16 cellular contexts compared by ENCODE assay signal in the genomic region with DNA sequence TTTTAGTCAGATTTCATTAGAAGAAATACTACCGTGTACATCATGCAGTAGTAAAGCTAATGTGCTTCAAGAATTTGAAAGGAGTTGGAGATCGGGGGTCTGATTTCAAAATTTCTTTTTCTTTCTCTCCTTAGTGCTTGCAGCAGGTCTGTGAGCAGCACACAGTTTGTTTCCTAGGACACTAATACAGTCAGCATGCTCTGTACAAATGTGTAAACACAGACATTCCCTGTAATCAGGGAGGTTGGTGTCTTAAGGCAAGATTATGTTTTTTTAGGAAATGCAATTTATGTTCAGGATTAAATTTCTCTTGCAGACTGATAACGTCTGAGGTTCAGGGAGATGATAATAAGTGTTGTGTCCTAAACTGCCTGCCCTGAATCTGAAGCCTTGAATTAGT.
A peak's percentile ranks its signal among the peaks of the same experiment; 100 is the strongest.
DNase-seq lines count a peak whose midpoint lies in the region; ATAC-seq and TF ChIP-seq lines count a peak whose summit lies in the region.
"Had no signal": no experiment of that assay in that cellular context is flagged by ENCODE, and none has a peak within 500 bp of the region (broad histone marks: within the 10 kb centered on the region; RNA-seq: fewer than 3 reads in every experiment).

No MANE protein-coding gene starts in this region.

- no peaks in the 10 kb centered on the region; the same call in 2 of the 3 replicates for H3K4me1 Mint-ChIP-seq in GM23338
- H3K4me1 Mint-ChIP-seq: CD8-positive, alpha-beta memory T cell had no signal

- CTCF ChIA-PET in A673 (lab: Charles Lee): no interaction called here

- no peak for TF ChIP-seq CTCF in A673 (conservative IDR thresholded peaks at IDR 0.05; ENCODE audit: low read depth, low read length)
- TF ChIP-seq CTCF in GM23338 (conservative IDR thresholded peaks at IDR 0.05; ENCODE audit: low read depth in 2 of 2): no peak
- TF ChIP-seq CTCF in prostate gland (IDR thresholded peaks at IDR 0.05): no peak

- no peak for DNase-seq in A673 (ENCODE audit: low spot score)
- no peak for DNase-seq in GM23338 (ENCODE audit: low spot score)
- no peak for DNase-seq in SK-N-MC (ENCODE audit: low read depth, low spot score)
- peak; percentile 11 for DNase-seq in left kidney (ENCODE audit: low read depth, low spot score)
- DNase-seq in prostate gland (ENCODE audit: low spot score): no peak
- DNase-seq in GM03348 (ENCODE audit: low spot score): no peak
- no peak for DNase-seq in left cardiac atrium
- DNase-seq: AML-193; Caco-2; CD8-positive, alpha-beta memory T cell; DMS53; GF-D8; GM23248; H7 had no signal

- TF ChIP-seq POLR2A in prostate gland (IDR thresholded peaks at IDR 0.05): no peak

- no peaks in the 10 kb centered on the region for H3K79me2 ChIP-seq in GM23338 (replicated peaks; ENCODE audit: insufficient read depth)

- H3K9me2 ChIP-seq in GM23338 (ENCODE audit: insufficient read depth): no peaks in the 10 kb centered on the region

- H3K4me3 Mint-ChIP-seq in GM23338: no peak overlapping the region
- H3K4me3 Mint-ChIP-seq: CD8-positive, alpha-beta memory T cell had no signal

- H3K27me3 ChIP-seq in A673 (replicated peaks; ENCODE audit: insufficient read depth, low read depth, low read length, poor library complexity) (no peaks in the 10 kb centered on the region), GM23338 (ENCODE audit: insufficient read depth) (no peaks in the 10 kb centered on the region), prostate gland (replicated peaks; ENCODE audit: insufficient read depth) (no peaks in the 10 kb centered on the region)
- H3K27me3 ChIP-seq: BLaER1 had no signal

- BruUV-seq in A673 (replicated peaks; lab: Mats Ljungman, UMichigan): no TSS peak

- 33% methylated on average over 3 of the region's 3 CpGs for WGBS in prostate gland

- H3K4me1 ChIP-seq in A673 (ENCODE audit: insufficient read depth, low read length, poor library complexity, severe bottlenecking) (peaks cover 24% of the 10 kb centered on the region), GM23338 (ENCODE audit: insufficient read depth) (no peaks in the 10 kb centered on the region), prostate gland (replicated peaks) (no peaks in the 10 kb centered on the region)

- H4K20me1 ChIP-seq in GM23338 (replicated peaks; ENCODE audit: insufficient read depth): no peaks in the 10 kb centered on the region
- H4K20me1 ChIP-seq: BLaER1 had no signal

- no peaks in the 10 kb centered on the region for H3K36me3 Mint-ChIP-seq in GM23338 (ENCODE audit: low read depth)
- H3K36me3 Mint-ChIP-seq: CD8-positive, alpha-beta memory T cell had no signal

- no peak overlapping the region for H2AFZ ChIP-seq in GM23338
- H2AFZ ChIP-seq: GM23248 had no signal

- no peak overlapping the region for H3K4me2 ChIP-seq in GM23338
- H3K4me2 ChIP-seq: BLaER1 had no signal

- H3K9me3 Mint-ChIP-seq in GM23338: no peaks in the 10 kb centered on the region

- 0 out of 2 replicates have a peak overlapping the region, but pooled peaks have one; percentile 30 for H3K27ac Mint-ChIP-seq in GM23338
- H3K27ac Mint-ChIP-seq: CD8-positive, alpha-beta memory T cell had no signal

- H3K4me3 ChIP-seq in A673 (ENCODE audit: low read depth, low read length, poor library complexity, severe bottlenecking): no peak overlapping the region
- H3K4me3 ChIP-seq in GM23338: no peak overlapping the region
- peak overlapping the region; percentile 0; the same call in 1 of the 2 replicates for H3K4me3 ChIP-seq in SK-N-MC
- H3K4me3 ChIP-seq in prostate gland: no peak overlapping the region
- H3K4me3 ChIP-seq: BLaER1, GM23248 had no signal

- peak overlapping the region; percentile 2 for H3K27ac ChIP-seq in A673 (ENCODE audit: low read depth, low read length, poor library complexity, severe bottlenecking)
- H3K27ac ChIP-seq in GM23338 (ENCODE audit: low read depth): no peak overlapping the region
- H3K27ac ChIP-seq in SK-N-MC: peak overlapping the region; percentile 39; the same call in 1 of the 2 replicates
- H3K27ac ChIP-seq in prostate gland: no peak overlapping the region
- H3K27ac ChIP-seq: BLaER1, GM23248 had no signal

- H3K9ac ChIP-seq in SK-N-MC (ENCODE audit: insufficient read length): no peak overlapping the region
- H3K9ac ChIP-seq: BLaER1, GM23248 had no signal

- ATAC-seq in GM23338: no peak
- no peak for ATAC-seq in GM19328 (IDR thresholded peaks at IDR 0.05; ENCODE audit: unreplicated experiment)
- ATAC-seq in left cardiac atrium: no peak

- POLR2A ChIA-PET in A673 (lab: Charles Lee; ENCODE audit: low non-redundant PET): no interaction called here

- H3K9me3 ChIP-seq in A673 (ENCODE audit: low read depth, low read length, poor library complexity, severe bottlenecking): no peaks in the 10 kb centered on the region
- H3K9me3 ChIP-seq in SK-N-MC (ENCODE audit: low read depth, low read length): no peaks in the 10 kb centered on the region
- H3K9me3 ChIP-seq in prostate gland: no peaks in the 10 kb centered on the region
- H3K9me3 ChIP-seq: BLaER1, Caco-2 had no signal

- H3K36me3 ChIP-seq in A673 (ENCODE audit: insufficient read depth, low read length, poor library complexity, severe bottlenecking) (no peaks in the 10 kb centered on the region), GM23338 (ENCODE audit: insufficient read depth) (no peaks in the 10 kb centered on the region), SK-N-MC (ENCODE audit: insufficient read depth, low read length) (no peaks in the 10 kb centered on the region), prostate gland (no peaks in the 10 kb centered on the region)
- H3K36me3 ChIP-seq: BLaER1 had no signal

- no peaks in the 10 kb centered on the region for H3F3A ChIP-seq in GM23338 (replicated peaks; ENCODE audit: low read depth)

- no peaks in the 10 kb centered on the region for H3K27me3 Mint-ChIP-seq in GM23338 (ENCODE audit: insufficient read depth, low read depth, poor library complexity)
- H3K27me3 Mint-ChIP-seq: CD8-positive, alpha-beta memory T cell had no signal

- intact Hi-C loops in A673 (cut with micrococcal nuclease; ENCODE audit: unreplicated experiment) (loop anchor here (5.0 kb wide), 1 partner anchor 110 kb away; no protein-coding TSS in a partner anchor), prostate gland (cut with DNase I) (no loop called here), left cardiac atrium (cut with DNase I) (no loop called here)

TF ChIP-seq in GM23338, 12 proteins besides CTCF, POLR2A, EP300 and RAD21:
- TF ChIP-seq EZH2phosphoT487 (IDR thresholded peaks at IDR 0.05; ENCODE audit: unreplicated experiment) (no peak), ZNF114 (CRISPR knock-in tag; IDR thresholded peaks at IDR 0.05) (no peak), EZH2 (IDR thresholded peaks at IDR 0.05; ENCODE audit: low read depth, unreplicated experiment) (no peak), ZNF331 (CRISPR knock-in tag; IDR thresholded peaks at IDR 0.05; ENCODE audit: low read depth) (no peak)
- TF ChIP-seq, protein P1, sequence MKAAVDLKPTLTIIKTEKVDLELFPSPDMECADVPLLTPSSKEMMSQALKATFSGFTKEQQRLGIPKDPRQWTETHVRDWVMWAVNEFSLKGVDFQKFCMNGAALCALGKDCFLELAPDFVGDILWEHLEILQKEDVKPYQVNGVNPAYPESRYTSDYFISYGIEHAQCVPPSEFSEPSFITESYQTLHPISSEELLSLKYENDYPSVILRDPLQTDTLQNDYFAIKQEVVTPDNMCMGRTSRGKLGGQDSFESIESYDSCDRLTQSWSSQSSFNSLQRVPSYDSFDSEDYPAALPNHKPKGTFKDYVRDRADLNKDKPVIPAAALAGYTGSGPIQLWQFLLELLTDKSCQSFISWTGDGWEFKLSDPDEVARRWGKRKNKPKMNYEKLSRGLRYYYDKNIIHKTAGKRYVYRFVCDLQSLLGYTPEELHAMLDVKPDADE (IDR thresholded peaks at IDR 0.05): no peak

Comparison
In these comparisons a context has a peak if more than half of its experiments do, and no peak if none do; other contexts are left out.
1. H3K27ac ChIP-seq: peak in A673 (single experiment) and SK-N-MC (single experiment); none in GM23338 (single experiment) and prostate gland (0 of 2).